ENCODE assay signal across 20 cellular contexts in genomic region chr3:126749931-126750759, GRCh38. TPM values are rescaled to one million over a fixed set of nuclear protein-coding genes. Genes with fewer than 3 reads are reported as not detected.
DNase-seq lines count a peak whose midpoint lies in the region; ATAC-seq and TF ChIP-seq lines count a peak whose summit lies in the region.
"Had no signal": no experiment of that assay in that cellular context is flagged by ENCODE, and none has a peak within 500 bp of the region (broad histone marks: within the 10 kb centered on the region; RNA-seq: fewer than 3 reads in every experiment).

No MANE protein-coding gene starts in this region.

- H3K36me3 Mint-ChIP-seq in endodermal cell (ENCODE audit: low read depth) (no peaks in the 10 kb centered on the region), nephron progenitor cell (ENCODE audit: low read depth) (no peaks in the 10 kb centered on the region)

- RAD21 ChIA-PET in HCT116 (lab: Charles Lee; ENCODE audit: low non-redundant PET in 1 of 2, low total read pairs in 2 of 2, uncharacterized antibody in 2 of 2, unreplicated experiment in 2 of 2) = no interaction called here

- H3K9me2 ChIP-seq in HCT116 (ENCODE audit: insufficient read depth) = no peaks in the 10 kb centered on the region

- H3K4me1 ChIP-seq in HCT116 (ENCODE audit: control insufficient read depth in 1 of 2, insufficient read depth in 2 of 2, low read length in 2 of 2) (peaks cover 20 to 21% of the 10 kb centered on the region in 2 experiments), Panc1 (ENCODE audit: control insufficient read depth, insufficient read depth, low read length) (peaks cover 20% of the 10 kb centered on the region), endodermal cell (ENCODE audit: control insufficient read depth, insufficient read depth, low read length) (peaks cover 11% of the 10 kb centered on the region)
- H3K4me1 ChIP-seq: HAP-1 had no signal

- H3K4me1 Mint-ChIP-seq in endodermal cell (peaks cover 28% of the 10 kb centered on the region), nephron progenitor cell (peaks cover 74% of the 10 kb centered on the region)
- H3K4me1 Mint-ChIP-seq: B cell had no signal

- 94% methylated on average over 7 to 8 of the region's 8 CpGs for WGBS in endodermal cell (ENCODE audit: insufficient coverage in 1 of 2, insufficient read length in 1 of 2), 2 experiments

- H3K27ac ChIP-seq in HCT116 (ENCODE audit: low read depth, low read length) = no peak overlapping the region
- H3K27ac ChIP-seq in Panc1 (ENCODE audit: low read length) = peak overlapping the region; percentile 27; the same call in 1 of the 2 replicates
- no peak overlapping the region for H3K27ac ChIP-seq in endodermal cell (ENCODE audit: low read depth, low read length)
- H3K27ac ChIP-seq: PC-9 had no signal

- H3K4me3 ChIP-seq in HCT116 (replicated peaks in 1 of 2; ENCODE audit: low read depth in 1 of 2, low read length in 2 of 2) (no peak overlapping the region), Panc1 (ENCODE audit: low read depth in 2 of 2, low read length in 2 of 2) (no peak overlapping the region), endodermal cell (ENCODE audit: low read length) (no peak overlapping the region)
- H3K4me3 ChIP-seq: HAP-1, MG63, PC-9, SK-N-MC had no signal

- BruUV-seq in HCT116 (replicated peaks; lab: Mats Ljungman, UMichigan) = no TSS peak
- BruUV-seq in Panc1 (replicated peaks; lab: Mats Ljungman, UMichigan) = no TSS peak

- H3K9ac ChIP-seq in HCT116 (ENCODE audit: low read length) (no peak overlapping the region), endodermal cell (ENCODE audit: extremely low read depth, low read length, poor library complexity, severe bottlenecking) (no peak overlapping the region)

- ATAC-seq in HCT116 = no peak
- ATAC-seq in Panc1 = no peak
- ATAC-seq in GM18502 (IDR thresholded peaks at IDR 0.05; ENCODE audit: poor library complexity, unreplicated experiment) = no peak

- H3K4me3 Mint-ChIP-seq in endodermal cell (no peak overlapping the region), nephron progenitor cell (no peak overlapping the region)
- H3K4me3 Mint-ChIP-seq: B cell; CD4-positive, CD25-positive, alpha-beta regulatory T cell had no signal

- H3K9me3 Mint-ChIP-seq in endodermal cell (no peaks in the 10 kb centered on the region), nephron progenitor cell (no peaks in the 10 kb centered on the region)
- H3K9me3 Mint-ChIP-seq: CD4-positive, CD25-positive, alpha-beta regulatory T cell had no signal

- in situ Hi-C loops in Panc1 (cut with HindIII; ENCODE audit: low pct_unique_long_range_greater_than_20kb, low sequenced_read_pairs) = no loop called here

- no peaks in the 10 kb centered on the region for H3K27me3 Mint-ChIP-seq in endodermal cell (ENCODE audit: insufficient read depth)
- H3K27me3 Mint-ChIP-seq in nephron progenitor cell (ENCODE audit: low read depth, poor library complexity) = no peaks in the 10 kb centered on the region
- H3K27me3 Mint-ChIP-seq: B cell; CD4-positive, CD25-positive, alpha-beta regulatory T cell had no signal

- TF ChIP-seq CTCF in HCT116 (IDR thresholded peaks at IDR 0.05 in 2 of 3, conservative IDR thresholded peaks at IDR 0.05 in 1 of 3; ENCODE audit: borderline replicate concordance in 1 of 3, insufficient read depth in 1 of 3, low read depth in 2 of 3, low read length in 2 of 3) (no peak), Panc1 (IDR thresholded peaks at IDR 0.05) (no peak), endodermal cell (conservative IDR thresholded peaks at IDR 0.05) (no peak), nephron progenitor cell (IDR thresholded peaks at IDR 0.05) (no peak)

- H3K79me2 ChIP-seq in HCT116 (ENCODE audit: insufficient read depth, low read length) = peaks cover 8% of the 10 kb centered on the region; the same call in 1 of the 2 replicates

- H3K36me3 ChIP-seq in HCT116 (ENCODE audit: control insufficient read depth in 1 of 2, insufficient read depth in 2 of 2, low read length in 2 of 2) = no peaks in the 10 kb centered on the region
- H3K36me3 ChIP-seq in Panc1 (ENCODE audit: control insufficient read depth, insufficient read depth, low read length) = no peaks in the 10 kb centered on the region
- no peaks in the 10 kb centered on the region for H3K36me3 ChIP-seq in endodermal cell (ENCODE audit: control insufficient read depth, insufficient read depth, low read length)
- H3K36me3 ChIP-seq: HAP-1, MG63 had no signal

- H3K9me3 ChIP-seq in HCT116 (ENCODE audit: control insufficient read depth in 1 of 2, insufficient read depth in 1 of 2, low read depth in 1 of 2, low read length in 2 of 2) (no peaks in the 10 kb centered on the region), Panc1 (ENCODE audit: control insufficient read depth, insufficient read depth, low read depth, low read length) (no peaks in the 10 kb centered on the region), endodermal cell (ENCODE audit: control insufficient read depth, low read length) (no peaks in the 10 kb centered on the region)
- H3K9me3 ChIP-seq: HAP-1, MG63 had no signal

- no peaks in the 10 kb centered on the region for H3K27me3 ChIP-seq in HCT116 (ENCODE audit: insufficient read depth, low read length)
- H3K27me3 ChIP-seq in Panc1 (ENCODE audit: control insufficient read depth, insufficient read depth, low read length) = no peaks in the 10 kb centered on the region
- H3K27me3 ChIP-seq in endodermal cell (ENCODE audit: control insufficient read depth, insufficient read depth, low read length, poor library complexity, severe bottlenecking) = no peaks in the 10 kb centered on the region
- H3K27me3 ChIP-seq: MG63 had no signal

- H3K27ac Mint-ChIP-seq in endodermal cell = peak overlapping the region; percentile 82
- peak overlapping the region; percentile 96 for H3K27ac Mint-ChIP-seq in nephron progenitor cell
- H3K27ac Mint-ChIP-seq: B cell had no signal

- no peak overlapping the region for H3K4me2 ChIP-seq in HCT116 (ENCODE audit: low read length)
- H3K4me2 ChIP-seq: PC-9 had no signal

- POLR2A ChIA-PET in HCT116 (lab: Charles Lee) = no interaction called here
- POLR2A ChIA-PET in Panc1 (lab: Charles Lee) = interaction anchor here (0.5 to 0.6 kb wide), 2 partner anchors 106 to 184 kb away, joined by 3 to 11 read pairs; no protein-coding TSS in a partner anchor

- TF ChIP-seq POLR2A in HCT116 (IDR thresholded peaks at IDR 0.05; ENCODE audit: borderline replicate concordance, extremely low read depth, insufficient read depth, insufficient read length) = no peak

- DNase-seq in HCT116 (ENCODE audit: low read depth, low spot score) (no peak), Panc1 (ENCODE audit: low read depth, low spot score) (no peak), endodermal cell (no peak), nephron progenitor cell (peak; percentile 19), NCI-H2081 treated with DMSO at 0.1 percent for 48 hours (lab: John Stamatoyannopoulos, UW) (no peak), GM19238 (ENCODE audit: insufficient read length, low spot score) (no peak)
- DNase-seq: ACHN; CD4-positive, CD25-positive, alpha-beta regulatory T cell; DMS53; Karpas-422; MG63; NCI-H1092; NCI-H146; NCI-H2081; NCI-H510A; PC-9 had no signal

- H4K20me1 ChIP-seq in HCT116 (ENCODE audit: insufficient read depth) = no peaks in the 10 kb centered on the region; the same call in 1 of the 2 replicates

- CTCF ChIA-PET in HCT116 (lab: Charles Lee) = interaction anchor here (2.9 kb wide), 1 partner anchor 706 kb away, joined by 14 read pairs; no protein-coding TSS in a partner anchor
- CTCF ChIA-PET in Panc1 (lab: Charles Lee) = no interaction called here

- no peak overlapping the region for H2AFZ ChIP-seq in HCT116 (ENCODE audit: low read depth, low read length, poor library complexity, severe bottlenecking)
- H2AFZ ChIP-seq: PC-9 had no signal

- intact Hi-C loops in HCT116 (cut with micrococcal nuclease) = loop anchor here (5.0 kb wide), 1 partner anchor 722 kb away; no protein-coding TSS in a partner anchor
- intact Hi-C loops in Panc1 (cut with micrococcal nuclease; ENCODE audit: unreplicated experiment) = loop anchor here (5.0 to 10.0 kb wide), 3 partner anchors 105 to 795 kb away; partner anchors contain the start of gene PLXNA1

- no peak for TF ChIP-seq RAD21 in HCT116 (IDR thresholded peaks at IDR 0.05; ENCODE audit: low read depth)

TF ChIP-seq in HCT116, 20 proteins besides CTCF, POLR2A, EP300 and RAD21:
- TF ChIP-seq CEBPB (IDR thresholded peaks at IDR 0.05; ENCODE audit: low read depth) (0 out of 2 replicates have a peak, but pooled peaks have one; percentile 22), YY1 (IDR thresholded peaks at IDR 0.05; ENCODE audit: extremely low read depth, insufficient replicate concordance, low read depth, low read length) (no peak), EGR1 (IDR thresholded peaks at IDR 0.05; ENCODE audit: low read depth) (no peak), POLR2AphosphoS5 (IDR thresholded peaks at IDR 0.05; ENCODE audit: low read depth, low read length) (no peak)

RNA-seq across cellular contexts. Expression of gene CHCHD6, which starts 46.1 kb away (rescaled TPM):
- total RNA-seq in HCT116 (2021; ENCODE audit: unreplicated experiment) = 36.3 TPM
- polyA plus RNA-seq in HCT116 (2012) = 43.2 and 47.3 TPM in 2 replicates
- 31.5 TPM for total RNA-seq in Panc1 (2021; ENCODE audit: unreplicated experiment)
- polyA plus RNA-seq in Panc1 (2012; ENCODE audit: insufficient read length) = 47.2 TPM
- 10 to 100 TPM; 23.6 to 34.4 TPM for total RNA-seq in endodermal cell
- polyA plus RNA-seq in endodermal cell (2013, experiment 1 of 2) = 42.5 TPM
- 39.8 TPM for polyA plus RNA-seq in endodermal cell (2013, experiment 2 of 2)
